8 cellular contexts compared by ENCODE assay signal in the genomic region with DNA sequence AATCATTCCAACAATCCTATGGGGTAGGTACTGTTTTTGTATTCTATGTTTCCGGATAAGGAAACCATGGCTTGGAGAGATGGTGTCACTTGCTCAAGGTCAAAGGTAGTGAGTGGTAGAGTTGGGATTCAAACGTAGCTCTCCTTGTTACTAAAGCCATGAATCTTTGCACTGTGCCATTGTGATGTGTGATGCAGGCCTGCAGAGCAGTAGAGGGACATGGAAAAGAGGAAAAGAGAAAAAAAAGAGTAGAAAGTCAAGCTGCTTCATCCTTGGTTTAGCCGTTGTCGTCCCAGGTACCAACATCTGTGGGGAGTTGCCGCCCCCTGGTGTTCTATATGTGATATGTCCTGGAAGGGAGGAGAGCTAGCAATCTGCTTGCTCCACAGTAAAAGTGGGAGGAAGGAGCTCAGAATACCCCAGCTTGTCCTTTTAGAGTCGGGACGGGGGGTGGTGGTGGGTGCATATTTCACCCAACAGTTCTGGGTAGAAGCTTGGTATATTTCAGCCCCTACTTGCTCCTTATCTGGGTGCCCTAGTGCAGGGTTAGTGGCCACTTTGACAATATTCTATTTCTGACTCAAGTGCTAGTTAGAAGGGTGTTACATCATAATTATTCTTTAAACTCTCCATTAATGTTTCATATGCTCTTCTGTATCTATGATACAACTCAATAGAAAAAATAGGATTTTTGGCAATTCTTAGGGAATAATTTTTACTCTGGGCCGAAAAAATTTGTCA.
DNase-seq lines count a peak whose midpoint lies in the region; ATAC-seq, FAIRE-seq and TF ChIP-seq lines count a peak whose summit lies in the region.

No MANE protein-coding gene starts in this region.

- H3K4me1 ChIP-seq in NT2/D1 (ENCODE audit: insufficient read depth, insufficient read length) (peaks cover 14% of the 10 kb centered on the region), endothelial cell of umbilical vein (ENCODE audit: control insufficient read depth, extremely low read depth, insufficient read depth, low read length) (no peaks in the 10 kb centered on the region)

- peak; percentile 75 to 83 for TF ChIP-seq CTCF in endothelial cell of umbilical vein (IDR thresholded peaks at IDR 0.05; ENCODE audit: extremely low read depth in 1 of 2, insufficient read depth in 1 of 2, low read depth in 1 of 2, low read length in 2 of 2)

- H3K27ac ChIP-seq in endothelial cell of umbilical vein (ENCODE audit: insufficient read depth, low read depth, low read length) = no peak overlapping the region

- no peaks in the 10 kb centered on the region for H4K20me1 ChIP-seq in endothelial cell of umbilical vein (replicated peaks; ENCODE audit: control insufficient read depth, extremely low read depth, insufficient read depth, low read length)

- FAIRE-seq in HTR-8/SVneo (lab: Jason Lieb, UNC) = no peak
- peak; percentile 97 for FAIRE-seq in endothelial cell of umbilical vein (lab: Jason Lieb, UNC)

- H3K4me1 Mint-ChIP-seq in activated CD8-positive, alpha-beta memory T cell treated with anti-CD3 and anti-CD28 coated beads, Interleukin-2, amount 10 ng/mL, durations not matched to agents 7 days and 5 days = peaks cover 4% of the 10 kb centered on the region

- no peaks in the 10 kb centered on the region for H3K9me3 ChIP-seq in NT2/D1 (ENCODE audit: insufficient read depth, low read length)
- no peaks in the 10 kb centered on the region for H3K9me3 ChIP-seq in endothelial cell of umbilical vein (replicated peaks; ENCODE audit: control insufficient read depth, insufficient read depth, low read length)

- H3K27me3 Mint-ChIP-seq in activated CD8-positive, alpha-beta memory T cell treated with anti-CD3 and anti-CD28 coated beads, Interleukin-2, amount 10 ng/mL, durations not matched to agents 7 days and 5 days = no peaks in the 10 kb centered on the region

- H3K4me3 ChIP-seq in NT2/D1 (ENCODE audit: insufficient read length, low read depth) (no peak overlapping the region), endothelial cell of umbilical vein (replicated peaks in 1 of 3; ENCODE audit: insufficient read depth in 1 of 3, low read depth in 1 of 3, low read length in 3 of 3) (no peak overlapping the region)

- peak overlapping the region; percentile 63 for H3K27ac Mint-ChIP-seq in activated CD8-positive, alpha-beta memory T cell treated with anti-CD3 and anti-CD28 coated beads, Interleukin-2, amount 10 ng/mL, durations not matched to agents 7 days and 5 days

- BruUV-seq in endothelial cell of umbilical vein (replicated peaks; lab: Mats Ljungman, UMichigan) = no TSS peak

- intact Hi-C loops in endothelial cell of umbilical vein (cut with micrococcal nuclease) = loop anchor here (1.0 to 2.0 kb wide), 6 partner anchors 142 to 497 kb away; no protein-coding TSS in a partner anchor

- H3K4me3 Mint-ChIP-seq in activated CD8-positive, alpha-beta memory T cell treated with anti-CD3 and anti-CD28 coated beads, Interleukin-2, amount 10 ng/mL, durations not matched to agents 7 days and 5 days = no peak overlapping the region

- H2AFZ ChIP-seq in endothelial cell of umbilical vein (ENCODE audit: low read depth, low read length) = peak overlapping the region; percentile 41

- H3K36me3 ChIP-seq in NT2/D1 (ENCODE audit: insufficient read depth, insufficient read length, low read length) (no peaks in the 10 kb centered on the region), endothelial cell of umbilical vein (ENCODE audit: control insufficient read depth in 2 of 2, extremely low read depth in 1 of 2, insufficient read depth in 2 of 2, low read length in 2 of 2) (no peaks in the 10 kb centered on the region)

- H3K9ac ChIP-seq in NT2/D1 (ENCODE audit: insufficient read length, low read depth) = no peak overlapping the region
- no peak overlapping the region for H3K9ac ChIP-seq in endothelial cell of umbilical vein (replicated peaks; ENCODE audit: extremely low read depth, insufficient read depth, low read length)

- H3K9me3 Mint-ChIP-seq in activated CD8-positive, alpha-beta memory T cell treated with anti-CD3 and anti-CD28 coated beads, Interleukin-2, amount 10 ng/mL, durations not matched to agents 7 days and 5 days (ENCODE audit: low read depth) = no peaks in the 10 kb centered on the region

- POLR2A ChIA-PET in endothelial cell of umbilical vein (lab: Charles Lee) = interaction anchor here (1.6 kb wide), 1 partner anchor 161 kb away, joined by 9 read pairs; no protein-coding TSS in a partner anchor

- no peaks in the 10 kb centered on the region for H3K36me3 Mint-ChIP-seq in activated CD8-positive, alpha-beta memory T cell treated with anti-CD3 and anti-CD28 coated beads, Interleukin-2, amount 10 ng/mL, durations not matched to agents 7 days and 5 days

- CTCF ChIA-PET in activated CD8-positive, alpha-beta memory T cell treated with anti-CD3 and anti-CD28 coated beads, Interleukin-2, amount 10 ng/mL, durations not matched to agents 7 days and 5 days (lab: Charles Lee) = interaction anchor here (0.7 to 9.3 kb wide), 55 partner anchors 8 to 624 kb away, joined by 3 to 275 read pairs (median 4); a partner anchor contains a TSS
- CTCF ChIA-PET in endothelial cell of umbilical vein (lab: Charles Lee) = interaction anchor here (0.6 to 9.4 kb wide), 97 partner anchors 8 to 927 kb away, joined by 3 to 1298 read pairs (median 5); a partner anchor contains a TSS

- H3K79me2 ChIP-seq in endothelial cell of umbilical vein (ENCODE audit: control insufficient read depth, insufficient read depth, low read length) = no peaks in the 10 kb centered on the region

- dilution Hi-C loops in endothelial cell of umbilical vein (cut with MboI; ENCODE audit: extremely low pct_ligation_motif_present, low sequenced_read_pairs) = loop anchor here (25.0 kb wide), 1 partner anchor 161 kb away; no protein-coding TSS in a partner anchor

- no peak for TF ChIP-seq POLR2A in endothelial cell of umbilical vein (IDR thresholded peaks at IDR 0.05; ENCODE audit: low read depth, low read length)

- H3K4me2 ChIP-seq in endothelial cell of umbilical vein (ENCODE audit: insufficient read depth, low read length) = no peak overlapping the region

- peak; percentile 65 for DNase-seq in COLO829 (ENCODE audit: low spot score)
- peak; percentile 65 for DNase-seq in HTR-8/SVneo (ENCODE audit: insufficient read length, low spot score)
- peak; percentile 92 for DNase-seq in NT2/D1 (ENCODE audit: low read depth, low spot score)
- peak; percentile 81 for DNase-seq in activated CD8-positive, alpha-beta memory T cell treated with anti-CD3 and anti-CD28 coated beads, Interleukin-2, amount 10 ng/mL, durations not matched to agents 7 days and 5 days
- peak; percentile 79 for DNase-seq in endothelial cell of umbilical vein (ENCODE audit: low read depth, low spot score)
- DNase-seq in middle frontal gyrus (ENCODE audit: extremely low spot score, low spot score) = peak; percentile 59
- DNase-seq in stimulated activated CD8-positive, alpha-beta memory T cell treated with anti-CD3 and anti-CD28 coated beads, Interleukin-4, amount 100 ng/mL, for 24 hours (ENCODE audit: low read depth) = peak; percentile 48

- no peaks in the 10 kb centered on the region for H3K27me3 ChIP-seq in NT2/D1 (ENCODE audit: insufficient read depth, insufficient read length)
- H3K27me3 ChIP-seq in endothelial cell of umbilical vein (ENCODE audit: control insufficient read depth in 2 of 2, insufficient read depth in 2 of 2, low read length in 2 of 2) = no peaks in the 10 kb centered on the region

- H3K9me1 ChIP-seq in endothelial cell of umbilical vein (replicated peaks; ENCODE audit: control insufficient read depth, extremely low read depth, insufficient read depth, low read length) = no peaks in the 10 kb centered on the region

- peak; percentile 91 for ATAC-seq in activated CD8-positive, alpha-beta memory T cell treated with anti-CD3 and anti-CD28 coated beads, Interleukin-2, amount 10 ng/mL, durations not matched to agents 7 days and 5 days
- ATAC-seq in HG03045 (IDR thresholded peaks at IDR 0.05; ENCODE audit: unreplicated experiment) = no peak

TF ChIP-seq in endothelial cell of umbilical vein, 7 proteins besides CTCF, POLR2A, EP300 and RAD21:
- TF ChIP-seq, protein P1, sequence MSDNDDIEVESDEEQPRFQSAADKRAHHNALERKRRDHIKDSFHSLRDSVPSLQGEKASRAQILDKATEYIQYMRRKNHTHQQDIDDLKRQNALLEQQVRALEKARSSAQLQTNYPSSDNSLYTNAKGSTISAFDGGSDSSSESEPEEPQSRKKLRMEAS (IDR thresholded peaks at IDR 0.05; ENCODE audit: insufficient read depth, insufficient read length) = no peak
- TF ChIP-seq GATA2 (IDR thresholded peaks at IDR 0.05; ENCODE audit: insufficient read depth, insufficient read length, low read depth, low read length) (no peak), FOS (IDR thresholded peaks at IDR 0.05; ENCODE audit: borderline replicate concordance, insufficient read depth, low read length) (no peak), POLR2AphosphoS5 (IDR thresholded peaks at IDR 0.05; ENCODE audit: insufficient read depth, low read depth, low read length) (no peak), MYC (IDR thresholded peaks at IDR 0.05; ENCODE audit: low read depth, low read length) (no peak), EZH2 (IDR thresholded peaks at IDR 0.05; ENCODE audit: borderline replicate concordance, low read depth, low read length, severe bottlenecking) (no peak), JUN (IDR thresholded peaks at IDR 0.05; ENCODE audit: borderline replicate concordance, insufficient read depth, insufficient read length, low read depth) (no peak)
